13 cellular contexts compared by ENCODE assay signal in the genomic region with DNA sequence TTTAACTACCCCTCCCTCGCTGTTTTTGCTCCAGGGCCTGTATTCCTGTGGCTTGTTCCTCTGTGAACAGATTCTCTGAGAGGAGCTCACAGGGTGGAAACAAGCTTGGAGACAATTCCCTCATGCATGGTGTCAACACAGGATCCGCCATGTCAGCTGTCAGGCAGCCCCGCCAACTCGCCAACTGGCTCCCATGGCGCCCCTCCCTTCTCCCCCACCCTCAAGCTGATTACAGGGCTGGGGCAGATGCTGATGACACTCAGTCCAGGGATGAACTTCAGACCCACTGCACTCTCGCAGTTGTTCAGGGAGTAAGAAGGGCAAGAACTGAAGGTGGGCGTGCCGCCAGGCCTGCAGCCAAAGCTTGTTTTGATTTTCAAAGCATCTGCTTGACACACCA.
"Had no signal": no experiment of that assay in that cellular context is flagged by ENCODE, and none has a peak within 500 bp of the region (broad histone marks: within the 10 kb centered on the region; RNA-seq: fewer than 3 reads in every experiment).

No MANE protein-coding gene starts in this region.

- ATAC-seq: activated T-cell treated with anti-CD3 and anti-CD28 coated beads, Interleukin-2, amount 50 U/mL, for 72 hours; gastrocnemius medialis; pancreas had no signal

- H3K36me3 ChIP-seq: gastrocnemius medialis, heart left ventricle, neutrophil, pancreas, thyroid gland had no signal

- H3K9me3 ChIP-seq: gastrocnemius medialis, heart left ventricle, neutrophil, pancreas, thyroid gland had no signal

- DNase-seq: activated CD4-positive, alpha-beta T cell treated with anti-CD3 and anti-CD28 coated beads, Interleukin-2, amount 50 U/mL, for 4 hours; activated gamma-delta T cell; activated T-cell treated with anti-CD3 and anti-CD28 coated beads, Interleukin-2, amount 50 U/mL, for 72 hours; effector CD4-positive, alpha-beta T cell; gastrocnemius medialis; mesendoderm; pancreas; stimulated activated CD4-positive, alpha-beta T cell treated with anti-CD3 and anti-CD28 coated beads, Interleukin-2, amount 100 ng/mL, for 24 hours; stimulated activated naive CD4-positive, alpha-beta T cell treated with Interleukin-2 at 50 U/mL for 16 hours; T-helper 2 cell; thyroid gland had no signal

- H3K27me3 ChIP-seq: gastrocnemius medialis, neutrophil, pancreas, thyroid gland had no signal

- H3K4me3 ChIP-seq: gastrocnemius medialis, heart left ventricle, pancreas, thyroid gland had no signal

- H3K27ac ChIP-seq: gastrocnemius medialis, heart left ventricle, neutrophil, pancreas, thyroid gland had no signal

- H3K4me1 ChIP-seq: gastrocnemius medialis, pancreas, thyroid gland had no signal
